ENCODE assay signal across 25 cellular contexts in genomic region chr5:79285285-79285684, GRCh38.
"Had no signal": no experiment of that assay in that cellular context is flagged by ENCODE, and none has a peak within 500 bp of the region (broad histone marks: within the 10 kb centered on the region; RNA-seq: fewer than 3 reads in every experiment).

No MANE protein-coding gene starts in this region.

- DNase-seq: Kasumi-1; NCI-H1048; NCI-H1105; NCI-H1417; NCI-H1436 treated with DMSO at 0.1 percent for 48 hours; NCI-H187; NCI-H2029; NCI-H2081 treated with DMSO at 0.1 percent for 48 hours; NCI-H2171; NCI-H345; NCI-H446 treated with DMSO at 0.1 percent for 48 hours; NCI-H510A treated with DMSO at 0.1 percent for 48 hours; NCI-H526 treated with DMSO at 0.1 percent for 48 hours; NCI-H748 treated with DMSO at 0.1 percent for 48 hours; NK-92 treated with Interleukin-12 subunit alpha and Interleukin-12 subunit beta, amount 100 ng/mL, for 24 hours; PC-3; SHP77; SJCRH30 had no signal

- H3K9ac ChIP-seq: KMS-11 had no signal

- H3K4me1 ChIP-seq: SJCRH30 had no signal

- H3K27ac ChIP-seq: HL-60, KMS-11, RWPE1, SJCRH30 had no signal

- ATAC-seq: K562, Panc1, PC-3, SK-N-SH treated with all-trans-retinoic acid at 6 μM for 48 hours had no signal

- H3K9me3 ChIP-seq: SJCRH30 had no signal

- H3K4me3 ChIP-seq: K562, SJCRH30 had no signal

- H3K27me3 Mint-ChIP-seq: IgD-negative memory B cell had no signal

- H3K4me3 Mint-ChIP-seq: IgD-negative memory B cell had no signal

- H3K27me3 ChIP-seq: SJCRH30 had no signal
